In genomic region chrX:37504991-37505390, GRCh38 we compare ENCODE assay signal across 8 cellular contexts.
"Had no signal": no experiment of that assay in that cellular context is flagged by ENCODE, and none has a peak within 500 bp of the region (broad histone marks: within the 10 kb centered on the region; RNA-seq: fewer than 3 reads in every experiment).

No MANE protein-coding gene starts in this region.

- FAIRE-seq: G401.6, GM12878, GM12891, GM12892, GM18507, GM19239 had no signal

- H3K4me3 ChIP-seq: GM12878 had no signal

- DNase-seq: GDM1, GF-D8 had no signal

- ATAC-seq: GM12878 had no signal
